9 cellular contexts compared by ENCODE assay signal in the genomic region with DNA sequence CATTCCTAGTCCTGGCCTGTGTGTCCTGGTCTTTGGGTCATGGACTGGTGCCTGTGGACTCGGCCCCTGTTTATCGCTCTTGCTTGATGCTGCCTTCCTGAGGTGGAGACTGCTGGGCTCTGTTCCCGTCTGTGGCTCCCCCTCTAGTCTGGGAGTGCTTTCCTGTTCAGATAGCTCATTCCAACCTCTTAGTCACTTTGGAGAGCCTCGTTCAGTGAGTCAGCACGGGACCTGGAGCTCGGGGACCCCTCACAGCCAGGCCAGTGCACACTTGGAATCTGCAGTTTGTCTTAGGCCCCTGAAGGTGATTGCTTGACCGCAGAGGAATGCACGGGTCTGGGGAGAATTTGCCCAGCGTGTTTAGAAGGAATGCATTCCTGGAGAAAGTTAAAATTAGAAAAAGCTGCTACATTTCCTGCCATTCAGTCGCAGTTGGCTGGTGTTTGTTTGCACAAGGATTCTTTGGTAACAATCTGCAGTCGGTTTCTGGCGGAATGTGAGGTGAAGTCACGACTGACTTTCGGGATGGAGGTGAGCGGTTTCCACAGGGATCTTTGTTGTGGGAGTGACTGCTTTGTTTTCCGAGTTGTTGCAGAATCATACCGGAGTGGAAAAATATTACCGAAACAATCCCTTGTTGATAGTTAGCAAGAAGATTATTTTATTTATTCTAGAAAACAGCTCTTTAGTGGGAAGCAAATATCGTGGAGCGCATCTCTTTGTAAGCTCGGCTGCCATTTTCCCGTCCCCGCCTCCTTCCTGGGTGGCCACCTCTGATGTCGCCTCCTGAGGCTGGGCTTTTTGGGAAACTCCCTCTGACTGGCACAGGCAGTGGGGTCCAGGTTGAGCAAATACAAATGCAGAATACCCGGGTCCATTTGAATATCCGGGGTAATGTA. TPM values are rescaled to one million over a fixed set of nuclear protein-coding genes. Genes with fewer than 3 reads are reported as not detected.
DNase-seq lines count a peak whose midpoint lies in the region; ATAC-seq, FAIRE-seq and TF ChIP-seq lines count a peak whose summit lies in the region.
"Had no signal": no experiment of that assay in that cellular context is flagged by ENCODE, and none has a peak within 500 bp of the region (broad histone marks: within the 10 kb centered on the region; RNA-seq: fewer than 3 reads in every experiment).

No MANE protein-coding gene starts in this region.

- ATAC-seq in GM18858 (IDR thresholded peaks at IDR 0.05; ENCODE audit: unreplicated experiment), result no peak

- H2AFZ ChIP-seq in osteoblast (ENCODE audit: low read length), result no peak overlapping the region

- H3K4me1 ChIP-seq in NT2/D1 (ENCODE audit: insufficient read depth, insufficient read length) (peaks cover 37% of the 10 kb centered on the region), osteoblast (ENCODE audit: insufficient read depth, low read length) (peaks cover 58% of the 10 kb centered on the region)

- peak overlapping the region; percentile 57 for H3K9ac ChIP-seq in NT2/D1 (ENCODE audit: insufficient read length, low read depth)

- peak overlapping the region; percentile 67 for H3K4me3 Mint-ChIP-seq in Calu3 (ENCODE audit: low read depth, unreplicated experiment)
- H3K4me3 Mint-ChIP-seq: dendritic cell treated with granulocyte-macrophage colony-stimulating factor and Interleukin-4, amounts not matched to agents 40 ng/mL and 50 ng/mL, for 4 days had no signal

- H3K27ac Mint-ChIP-seq in Calu3 (ENCODE audit: unreplicated experiment), result peak overlapping the region; percentile 93

- no peaks in the 10 kb centered on the region for H3K27me3 Mint-ChIP-seq in Calu3 (ENCODE audit: unreplicated experiment)

- peaks cover 24% of the 10 kb centered on the region for H4K20me1 ChIP-seq in osteoblast (ENCODE audit: insufficient read depth, low read length)

- TF ChIP-seq CTCF in Calu3 (IDR thresholded peaks at IDR 0.05; ENCODE audit: unreplicated experiment) (no peak), osteoblast (IDR thresholded peaks at IDR 0.05; ENCODE audit: extremely low read depth, low read depth, low read length) (peak; percentile 7)

- peak overlapping the region; percentile 97 for H3K27ac ChIP-seq in osteoblast (ENCODE audit: low read depth, low read length)

- BruUV-seq in Calu3 (replicated peaks; lab: Mats Ljungman, UMichigan), result no TSS peak

- peaks cover 30% of the 10 kb centered on the region for H3K36me3 Mint-ChIP-seq in Calu3 (ENCODE audit: insufficient read depth, unreplicated experiment)

- H3K79me2 ChIP-seq in osteoblast (ENCODE audit: insufficient read depth, low read length), result peaks cover 93% of the 10 kb centered on the region

- FAIRE-seq in frontal cortex (lab: Jason Lieb, UNC), result no peak

- H3K9me3 Mint-ChIP-seq in Calu3 (ENCODE audit: low read depth, unreplicated experiment), result no peaks in the 10 kb centered on the region
- H3K9me3 Mint-ChIP-seq: dendritic cell treated with granulocyte-macrophage colony-stimulating factor and Interleukin-4, amounts not matched to agents 40 ng/mL and 50 ng/mL, for 4 days had no signal

- intact Hi-C loops in Calu3 (cut with micrococcal nuclease; ENCODE audit: unreplicated experiment), result loop anchor here (2.0 to 5.0 kb wide), 2 partner anchors 45 to 99 kb away; no protein-coding TSS in a partner anchor

- H3K4me3 ChIP-seq in NT2/D1 (ENCODE audit: insufficient read length, low read depth), result no peak overlapping the region
- H3K4me3 ChIP-seq in osteoblast (ENCODE audit: insufficient read depth, low read length), result peak overlapping the region; percentile 31

- H3K36me3 ChIP-seq in NT2/D1 (ENCODE audit: insufficient read depth, insufficient read length, low read length), result peaks cover 57% of the 10 kb centered on the region
- peaks cover 42% of the 10 kb centered on the region for H3K36me3 ChIP-seq in osteoblast (ENCODE audit: insufficient read depth, low read length)

- H3K9me3 ChIP-seq in NT2/D1 (ENCODE audit: insufficient read depth, low read length), result peaks cover 9% of the 10 kb centered on the region; the same call in 1 of the 2 replicates
- H3K9me3 ChIP-seq in osteoblast (ENCODE audit: low read depth, low read length), result no peaks in the 10 kb centered on the region

- CTCF ChIA-PET in Calu3 (lab: Charles Lee), result interaction anchor here (0.6 to 1.4 kb wide), 10 partner anchors 8 to 156 kb away, joined by 3 to 6 read pairs (median 3); no protein-coding TSS in a partner anchor

- H3K4me2 ChIP-seq in osteoblast (ENCODE audit: insufficient read depth, low read length), result peak overlapping the region; percentile 68

- H3K27me3 ChIP-seq in NT2/D1 (ENCODE audit: insufficient read depth, insufficient read length) (no peaks in the 10 kb centered on the region), osteoblast (ENCODE audit: insufficient read depth, low read length) (no peaks in the 10 kb centered on the region)

- peaks cover 73% of the 10 kb centered on the region for H3K4me1 Mint-ChIP-seq in Calu3 (ENCODE audit: low read depth, unreplicated experiment)

- DNase-seq in Calu3, result peak; percentile 78
- peak; percentile 80 for DNase-seq in NT2/D1 (ENCODE audit: low read depth, low spot score)
- peak; percentile 99 for DNase-seq in fibroblast of peridontal ligament (ENCODE audit: extremely low read depth)
- DNase-seq in osteoblast (ENCODE audit: insufficient read length, low spot score, missing footprints), result peak; percentile 97
- DNase-seq in GF-D8 (lab: John Stamatoyannopoulos, UW), result no peak
- DNase-seq in NCI-H774 (lab: John Stamatoyannopoulos, UW), result no peak
- DNase-seq in frontal cortex (ENCODE audit: low spot score in 2 of 2), result no peak

RNA-seq across cellular contexts. Expression of a gene that starts 29.6 kb away (rescaled TPM):
- total RNA-seq in Calu3 (2022) (35.0 and 36.9 TPM in 2 replicates), osteoblast (113 and 121 TPM in 2 replicates), frontal cortex (6.5 TPM)

Comparison
In these comparisons a context has a peak if more than half of its experiments do, and no peak if none do; other contexts are left out.
1. DNase-seq: peak in Calu3 (single experiment), NT2/D1 (single experiment), fibroblast of peridontal ligament (single experiment) and osteoblast (single experiment); none in GF-D8 (single experiment), NCI-H774 (single experiment) and frontal cortex (0 of 2).